Comparison of ENCODE assay signal across 18 cellular contexts in genomic region chr15:21399111-21399510, GRCh38. TPM values are rescaled to one million over a fixed set of nuclear protein-coding genes. Genes with fewer than 3 reads are reported as not detected.
"Had no signal": no experiment of that assay in that cellular context is flagged by ENCODE, and none has a peak within 500 bp of the region (broad histone marks: within the 10 kb centered on the region; RNA-seq: fewer than 3 reads in every experiment).

No MANE protein-coding gene starts in this region.

RNA-seq across cellular contexts. Expression of gene POTEB3, which starts 41.2 kb away (rescaled TPM):
- total RNA-seq: naive thymus-derived CD4-positive, alpha-beta T cell; natural killer cell; occipital lobe; osteoblast; pancreas; posterior vena cava; pulmonary artery endothelial cell; right atrium auricular region; right lobe of liver; smooth muscle cell; stomach; subcutaneous adipose tissue; temporal lobe; thoracic aorta; tibial nerve; upper lobe of left lung; urinary bladder had no signal
- polyA plus RNA-seq: naive thymus-derived CD4-positive, alpha-beta T cell; neural cell; pancreas; smooth muscle cell; stomach; urinary bladder had no signal
